22 cellular contexts compared by ENCODE assay signal in the genomic region with DNA sequence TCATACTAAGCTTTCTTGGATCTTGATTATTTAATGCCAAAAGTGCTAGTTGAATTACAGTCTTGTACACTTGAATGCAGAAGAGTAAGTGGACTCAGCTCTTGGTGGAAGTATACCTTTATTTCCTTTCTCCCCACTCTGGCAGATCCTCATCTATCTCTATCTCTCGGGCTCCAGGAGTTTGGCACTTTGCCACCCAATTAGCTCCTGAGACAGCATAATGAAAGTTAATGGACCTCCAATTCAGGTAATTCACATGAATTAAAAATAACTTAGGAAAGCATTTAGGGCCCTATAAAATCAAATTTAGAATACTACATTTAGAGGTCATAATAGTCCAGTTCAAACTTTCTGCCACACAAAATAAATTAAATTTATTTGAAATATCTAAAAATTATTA.
DNase-seq lines count a peak whose midpoint lies in the region; ATAC-seq and TF ChIP-seq lines count a peak whose summit lies in the region.
"Had no signal": no experiment of that assay in that cellular context is flagged by ENCODE, and none has a peak within 500 bp of the region (broad histone marks: within the 10 kb centered on the region; RNA-seq: fewer than 3 reads in every experiment).

No MANE protein-coding gene starts in this region.

- TF ChIP-seq CTCF in brain microvascular endothelial cell (IDR thresholded peaks at IDR 0.05; ENCODE audit: low read depth, low read length, missing control alignments): no peak

- H3K9me3 ChIP-seq in right cardiac atrium (ENCODE audit: control insufficient read depth, low read length): no peaks in the 10 kb centered on the region
- H3K9me3 ChIP-seq: BLaER1 treated with 17β-estradiol and CSF1 and Interleukin-3, amounts not matched to agents 10 nM and 100 nM; SJCRH30 had no signal

- ATAC-seq in right cardiac atrium: no peak

- in situ Hi-C loops in brain microvascular endothelial cell (cut with HindIII; ENCODE audit: low pct_ligation_motif_present, low sequenced_read_pairs): no loop called here

- no peaks in the 10 kb centered on the region for H3K4me1 ChIP-seq in right cardiac atrium (ENCODE audit: control insufficient read depth, insufficient read depth, low read length)
- H3K4me1 ChIP-seq: BLaER1 treated with 17β-estradiol and CSF1 and Interleukin-3, amounts not matched to agents 10 nM and 100 nM; SJCRH30 had no signal

- intact Hi-C loops in right cardiac atrium (cut with DNase I): no loop called here

- no peaks in the 10 kb centered on the region for H3K36me3 ChIP-seq in brain microvascular endothelial cell (replicated peaks)
- H3K36me3 ChIP-seq: BLaER1 treated with 17β-estradiol and CSF1 and Interleukin-3, amounts not matched to agents 10 nM and 100 nM; SJCRH30 had no signal

- peak; percentile 66 for DNase-seq in COR-L47 (lab: John Stamatoyannopoulos, UW)
- DNase-seq in NCI-H1105 treated with DMSO at 0.1 percent for 48 hours (lab: John Stamatoyannopoulos, UW): peak; percentile 92
- peak; percentile 86 for DNase-seq in NCI-H748 (lab: John Stamatoyannopoulos, UW; ENCODE audit: unreplicated experiment)
- peak; percentile 26 for DNase-seq in left kidney (ENCODE audit: low read depth, low spot score)
- no peak for DNase-seq in LoVo (ENCODE audit: low spot score)
- DNase-seq in brain microvascular endothelial cell: no peak
- DNase-seq in right cardiac atrium: no peak
- DNase-seq: ACHN; CD4-positive, alpha-beta memory T cell; DND-41; GM23248; H9; HFFc6; MM.1S; NCI-H1048; NCI-H1694 treated with DMSO at 0.1 percent for 48 hours; NCI-H2107; NCI-H2227 treated with DMSO at 0.1 percent for 48 hours; NCI-H526 treated with DMSO at 0.1 percent for 48 hours; OCI-M1; SJCRH30 had no signal

- H3K4me3 ChIP-seq in brain microvascular endothelial cell (ENCODE audit: low read depth, low read length) (no peak overlapping the region), right cardiac atrium (ENCODE audit: low read length) (no peak overlapping the region)
- H3K4me3 ChIP-seq: BLaER1 treated with 17β-estradiol and CSF1 and Interleukin-3, amounts not matched to agents 10 nM and 100 nM; GM23248; SJCRH30 had no signal

- H3K27me3 ChIP-seq in brain microvascular endothelial cell (replicated peaks): no peaks in the 10 kb centered on the region
- H3K27me3 ChIP-seq in right cardiac atrium (ENCODE audit: control insufficient read depth, insufficient read depth): no peaks in the 10 kb centered on the region
- H3K27me3 ChIP-seq: BLaER1 treated with 17β-estradiol and CSF1 and Interleukin-3, amounts not matched to agents 10 nM and 100 nM; SJCRH30 had no signal

- no peak overlapping the region for H3K27ac ChIP-seq in brain microvascular endothelial cell
- H3K27ac ChIP-seq in right cardiac atrium (ENCODE audit: low read length): no peak overlapping the region
- H3K27ac ChIP-seq: BLaER1 treated with 17β-estradiol and CSF1 and Interleukin-3, amounts not matched to agents 10 nM and 100 nM; GM23248; SJCRH30 had no signal

- WGBS in right cardiac atrium: 22% methylated on average over 1 of the region's 1 CpG

Comparison
In these comparisons a context has a peak if more than half of its experiments do, and no peak if none do; other contexts are left out.
1. DNase-seq: peak in COR-L47 (single experiment), NCI-H1105 treated with DMSO at 0.1 percent for 48 hours (single experiment), NCI-H748 (single experiment) and left kidney (single experiment); none in LoVo (single experiment), brain microvascular endothelial cell (single experiment) and right cardiac atrium (0 of 3).